25 cellular contexts compared by ENCODE assay signal in the genomic region with DNA sequence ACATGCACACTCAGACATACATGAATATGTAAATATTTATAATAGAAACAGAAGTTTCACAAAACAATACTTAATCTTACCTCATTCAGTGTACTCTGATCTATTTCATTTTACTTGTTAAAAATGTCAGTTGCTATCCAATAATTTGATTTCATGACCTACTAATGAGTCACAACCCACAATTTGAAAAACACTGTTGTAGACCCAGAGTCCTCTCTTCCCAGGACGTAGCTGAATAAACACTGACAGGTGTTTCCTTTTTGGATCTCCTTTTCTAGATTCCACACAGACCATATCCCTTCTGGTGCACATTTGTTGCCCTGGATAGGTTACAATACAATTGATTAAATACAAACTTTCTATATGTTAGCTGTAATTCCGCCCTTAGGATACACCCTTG. TPM values are rescaled to one million over a fixed set of nuclear protein-coding genes. Genes with fewer than 3 reads are reported as not detected.
A peak's percentile ranks its signal among the peaks of the same experiment; 100 is the strongest.
DNase-seq lines count a peak whose midpoint lies in the region; ATAC-seq and TF ChIP-seq lines count a peak whose summit lies in the region.
"Had no signal": no experiment of that assay in that cellular context is flagged by ENCODE, and none has a peak within 500 bp of the region (broad histone marks: within the 10 kb centered on the region; RNA-seq: fewer than 3 reads in every experiment).

No MANE protein-coding gene starts in this region.

- H4K20me1 ChIP-seq in H9 (ENCODE audit: control insufficient read depth, insufficient read depth, insufficient read length) = no peaks in the 10 kb centered on the region

- H3K27ac ChIP-seq in gastroesophageal sphincter (no peak overlapping the region), H9 (ENCODE audit: insufficient read length, low read depth, low read length) (no peak overlapping the region)
- H3K27ac ChIP-seq: adrenal gland, parathyroid adenoma, Peyer's patch, upper lobe of right lung, WERI-Rb-1 had no signal

- H3K27me3 ChIP-seq in gastroesophageal sphincter (no peaks in the 10 kb centered on the region), H9 (ENCODE audit: insufficient read depth, low read length) (no peaks in the 10 kb centered on the region)
- H3K27me3 ChIP-seq: adrenal gland, Peyer's patch, spleen, upper lobe of right lung had no signal

- no peaks in the 10 kb centered on the region for H3K23me2 ChIP-seq in H9 (ENCODE audit: insufficient read length, low read depth, low read length, poor library complexity, severe bottlenecking)

- no peak overlapping the region for H3K14ac ChIP-seq in H9 (ENCODE audit: insufficient read depth, low read length)

- no peak overlapping the region for H2BK20ac ChIP-seq in H9 (ENCODE audit: low read depth, low read length, poor library complexity, severe bottlenecking)

- no peak for TF ChIP-seq EP300 in gastroesophageal sphincter (IDR thresholded peaks at IDR 0.05)

- H3T11ph ChIP-seq in H9 (ENCODE audit: low read length) = no peak overlapping the region

- H3K4me3 ChIP-seq in astrocyte of the cerebellum (ENCODE audit: low read depth, low read length) (no peak overlapping the region), gastroesophageal sphincter (no peak overlapping the region)
- H3K4me3 ChIP-seq: adrenal gland, Peyer's patch, spleen, upper lobe of right lung had no signal

- H3K79me1 ChIP-seq in H9 (ENCODE audit: insufficient read depth, low read depth, low read length, poor library complexity, severe bottlenecking) = no peaks in the 10 kb centered on the region

- no peak overlapping the region for H2AFZ ChIP-seq in H9 (ENCODE audit: low read length)
- H2AFZ ChIP-seq: parathyroid adenoma had no signal

- no peak overlapping the region for H3K4me2 ChIP-seq in H9 (ENCODE audit: insufficient read depth, insufficient read length, low read length)

- no peak overlapping the region for H4K8ac ChIP-seq in H9 (replicated peaks; ENCODE audit: insufficient read length, low read depth, low read length)

- peaks cover 0 to 14% (median 0%) of the 10 kb centered on the region in 3 donors for H3K4me1 ChIP-seq in gastroesophageal sphincter
- peaks cover 5% of the 10 kb centered on the region; the same call in 1 of the 2 replicates for H3K4me1 ChIP-seq in H9 (ENCODE audit: insufficient read depth, low read length)
- H3K4me1 ChIP-seq: parathyroid adenoma, Peyer's patch had no signal

- no peak overlapping the region for H2AK5ac ChIP-seq in H9 (ENCODE audit: insufficient read length, low read length)

- H3K4me1 Mint-ChIP-seq in H9 = peaks cover 19 to 21% of the 10 kb centered on the region in 2 experiments
- H3K4me1 Mint-ChIP-seq: naive thymus-derived CD4-positive, alpha-beta T cell; T-cell had no signal

- no peak overlapping the region for H2BK5ac ChIP-seq in H9 (ENCODE audit: insufficient read length, low read length)

- no peaks in the 10 kb centered on the region for H3K79me2 ChIP-seq in H9 (ENCODE audit: insufficient read depth, low read length)
- H3K79me2 ChIP-seq: parathyroid adenoma had no signal

- no peak overlapping the region for H4K5ac ChIP-seq in H9 (ENCODE audit: insufficient read length, low read depth, low read length)

- H2BK15ac ChIP-seq in H9 (ENCODE audit: low read depth, low read length) = no peak overlapping the region

- no peak overlapping the region for H2BK12ac ChIP-seq in H9 (ENCODE audit: insufficient read length, low read depth, low read length)

- TF ChIP-seq CTCF in astrocyte of the cerebellum (IDR thresholded peaks at IDR 0.05; ENCODE audit: low read depth, low read length, missing control alignments) = no peak
- no peak for TF ChIP-seq CTCF in gastroesophageal sphincter (IDR thresholded peaks at IDR 0.05)
- TF ChIP-seq CTCF in H9 (conservative IDR thresholded peaks at IDR 0.05) = no peak

- no peak overlapping the region for H3K4ac ChIP-seq in H9 (ENCODE audit: low read depth, low read length)

- ATAC-seq in gastroesophageal sphincter = peak; percentile 51
- ATAC-seq in GM18867 (IDR thresholded peaks at IDR 0.05; ENCODE audit: unreplicated experiment) = no peak
- ATAC-seq: left ventricle myocardium superior; naive thymus-derived CD4-positive, alpha-beta T cell; stimulated activated naive CD8-positive, alpha-beta T cell treated with anti-CD3 and anti-CD28 coated beads, Interleukin-15, Interleukin-2, amounts not matched to agents 100 U/mL and 50 U/mL, for 24 hours; T-cell; upper lobe of right lung had no signal

- H3K9ac ChIP-seq in H9 (ENCODE audit: extremely low read depth, insufficient read length, low read length) = no peak overlapping the region
- H3K9ac ChIP-seq: parathyroid adenoma had no signal

- no peak overlapping the region for H3K4me3 Mint-ChIP-seq in H9
- H3K4me3 Mint-ChIP-seq: CD8-positive, alpha-beta memory T cell; naive thymus-derived CD4-positive, alpha-beta T cell; T-cell had no signal

- H3K23ac ChIP-seq in H9 (ENCODE audit: insufficient read length, low read depth, low read length) = no peak overlapping the region

- peaks cover 0 to 3% (median 0%) of the 10 kb centered on the region in 3 experiments; a peak in 2 of 7 replicates for H3K36me3 Mint-ChIP-seq in H9 (ENCODE audit: insufficient read depth in 1 of 3, low read depth in 3 of 3)
- H3K36me3 Mint-ChIP-seq: CD8-positive, alpha-beta memory T cell; naive thymus-derived CD4-positive, alpha-beta T cell; T-cell had no signal

- in situ Hi-C loops in astrocyte of the cerebellum (cut with HindIII; ENCODE audit: low sequenced_read_pairs) = no loop called here

- peaks cover 0 to 4% of the 10 kb centered on the region in 2 experiments; a peak in 3 of 5 replicates for H3K9me3 Mint-ChIP-seq in H9
- H3K9me3 Mint-ChIP-seq: activated T-helper 2 cell treated with anti-CD3 and anti-CD28 coated beads, Interferon-gamma antibody, Interleukin-2, Interleukin-4, amounts not matched to agents 10 μg/mL and 5 μg/mL and 100 μg/mL, durations not matched to agents 14 hours and 24 hours and 36 hours; CD8-positive, alpha-beta memory T cell had no signal

- 61 to 62% methylated on average over 2 of the region's 2 CpGs for WGBS in gastroesophageal sphincter (ENCODE audit: low coverage in 1 of 2), 2 donors
- WGBS in H9 (ENCODE audit: extremely low coverage, insufficient read length, low lambda C conversion rate) = no CpG with 5 or more reads among the region's 2 CpGs

- no peak overlapping the region for H3K18ac ChIP-seq in H9 (ENCODE audit: insufficient read length, low read depth, low read length)

- no peaks in the 10 kb centered on the region for H3K36me3 ChIP-seq in gastroesophageal sphincter
- H3K36me3 ChIP-seq: adrenal gland, Peyer's patch, spleen, upper lobe of right lung, WERI-Rb-1 had no signal

- H3K27ac Mint-ChIP-seq in H9 = no peak overlapping the region
- H3K27ac Mint-ChIP-seq: activated T-helper 2 cell treated with anti-CD3 and anti-CD28 coated beads, Interferon-gamma antibody, Interleukin-2, Interleukin-4, amounts not matched to agents 10 μg/mL and 5 μg/mL and 100 μg/mL, durations not matched to agents 14 hours and 24 hours and 36 hours; CD8-positive, alpha-beta memory T cell; naive thymus-derived CD4-positive, alpha-beta T cell; T-cell had no signal

- H3K9me3 ChIP-seq in gastroesophageal sphincter = no peaks in the 10 kb centered on the region
- no peaks in the 10 kb centered on the region for H3K9me3 ChIP-seq in H9 (ENCODE audit: control insufficient read depth, low read depth, low read length)
- H3K9me3 ChIP-seq: adrenal gland, Peyer's patch, spleen, upper lobe of right lung had no signal

- no peaks in the 10 kb centered on the region; the same call in 1 of the 2 replicates for H3K27me3 Mint-ChIP-seq in H9 (ENCODE audit: low read depth)

- no peak overlapping the region for H2BK120ac ChIP-seq in H9 (ENCODE audit: low read depth, low read length, poor library complexity, severe bottlenecking)

- H3K56ac ChIP-seq in H9 (ENCODE audit: insufficient read length, low read depth, low read length) = no peak overlapping the region

- DNase-seq in DMS153 (lab: John Stamatoyannopoulos, UW) (peak; percentile 29), DMS153 treated with DMSO at 0.1 percent for 48 hours (lab: John Stamatoyannopoulos, UW; ENCODE audit: unreplicated experiment) (no peak), HT1080 (ENCODE audit: low read depth) (peak; percentile 78), astrocyte of the cerebellum (ENCODE audit: low read depth) (peak; percentile 32), iPS-NIHi7 (ENCODE audit: extremely low spot score) (no peak), H9 (no peak)
- DNase-seq: 8988T; adrenal gland; CD8-positive, alpha-beta memory T cell; GF-D8; KBM-7; left ventricle myocardium superior; naive thymus-derived CD4-positive, alpha-beta T cell; NCI-H1417 treated with DMSO at 0.1 percent for 48 hours; NCI-H524 treated with DMSO at 0.1 percent for 48 hours; Peyer's patch; spleen; stimulated activated naive CD8-positive, alpha-beta T cell treated with anti-CD3 and anti-CD28 coated beads, Interleukin-15, Interleukin-2, amounts not matched to agents 100 U/mL and 50 U/mL, for 24 hours; T-cell; upper lobe of right lung; WERI-Rb-1 had no signal

- no peak for TF ChIP-seq POLR2A in gastroesophageal sphincter (IDR thresholded peaks at IDR 0.05)

- no peak overlapping the region for H4K91ac ChIP-seq in H9 (ENCODE audit: insufficient read length, low read depth, low read length)

RNA-seq across cellular contexts. Expression of a gene that starts 10.5 kb away (rescaled TPM):
- total RNA-seq in HT1080 (2014; rRNA removed; shearing (Covaris generic)) = 0.03 TPM in 1 of 2 replicates, not detected in the other
- 0.03 TPM in 1 of 2 replicates, not detected in the other for polyA plus RNA-seq in HT1080 (2015; cell fraction: cytosol; rRNA removed)
- polyA plus RNA-seq in HT1080 (2015; cell fraction: nucleus; rRNA removed) = 0.03 and 0.05 TPM in 2 replicates
- total RNA-seq in gastroesophageal sphincter (100 to 1,000 TPM in 3 of 4 donors, 10 to 100 TPM in 1; 72.8 to 192 (median 129) TPM), H9 (2021) (not detected in 2 replicates)
- total RNA-seq: activated T-helper 2 cell treated with anti-CD3 and anti-CD28 coated beads, Interferon-gamma antibody, Interleukin-2, Interleukin-4, amounts not matched to agents 10 μg/mL and 5 μg/mL and 100 μg/mL, durations not matched to agents 14 hours and 24 hours and 36 hours; CD8-positive, alpha-beta memory T cell had no signal
- polyA plus RNA-seq: CD8-positive, alpha-beta memory T cell; naive thymus-derived CD4-positive, alpha-beta T cell had no signal

Comparison
In these comparisons a context has a peak if more than half of its experiments do, and no peak if none do; other contexts are left out.
1. DNase-seq: peak in DMS153 (single experiment), HT1080 (single experiment) and astrocyte of the cerebellum (single experiment); none in DMS153 treated with DMSO at 0.1 percent for 48 hours (single experiment), iPS-NIHi7 (single experiment) and H9 (single experiment).
2. RNA of a gene that starts 10.5 kb away (total RNA-seq): 72.8 to 192 TPM in gastroesophageal sphincter; not detected in H9 and 0.03 TPM in HT1080; every median in the first group is over 10 times any median in the second.